ENCODE assay signal across 17 cellular contexts in the genomic region with DNA sequence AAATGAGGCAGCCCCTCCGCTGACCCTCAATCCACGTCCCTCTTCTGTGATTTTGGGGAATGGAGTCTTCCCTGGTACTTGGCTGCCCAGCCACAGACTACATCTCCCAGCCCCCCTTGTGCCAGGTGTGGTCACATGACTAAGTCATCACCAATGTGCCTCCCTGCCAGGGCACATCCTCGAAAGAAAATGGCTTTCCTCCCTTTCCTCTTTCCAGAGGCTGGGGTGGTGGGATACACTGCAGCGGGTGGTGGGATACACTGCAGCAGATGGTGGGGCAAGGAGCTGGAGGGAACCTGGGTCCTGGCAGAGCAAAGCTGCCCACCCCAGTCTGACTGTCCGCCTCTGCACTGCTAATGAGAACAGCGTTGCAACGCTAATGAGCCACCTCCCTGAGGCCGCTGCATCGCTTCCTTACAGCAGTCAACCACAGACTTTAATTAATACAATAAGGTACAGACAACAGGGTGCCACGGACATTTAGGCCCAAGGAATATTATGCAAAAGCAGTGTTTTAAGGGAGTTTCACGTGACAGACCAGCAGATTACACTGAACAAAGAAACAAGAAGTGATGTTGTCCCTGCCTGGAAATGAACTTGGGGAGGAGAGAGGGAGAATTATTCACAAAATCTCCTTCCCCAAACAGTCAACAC.
DNase-seq lines count a peak whose midpoint lies in the region; ATAC-seq and TF ChIP-seq lines count a peak whose summit lies in the region.
"Had no signal": no experiment of that assay in that cellular context is flagged by ENCODE, and none has a peak within 500 bp of the region (broad histone marks: within the 10 kb centered on the region; RNA-seq: fewer than 3 reads in every experiment).

No MANE protein-coding gene starts in this region.

- H3K36me3 Mint-ChIP-seq in CD4-positive, alpha-beta memory T cell, result peaks cover 55 to 85% of the 10 kb centered on the region in 2 donors

- ATAC-seq in HG03469 (IDR thresholded peaks at IDR 0.05; ENCODE audit: unreplicated experiment), result no peak
- ATAC-seq: activated CD4-positive, CD25-positive, alpha-beta regulatory T cell treated with anti-CD3 and anti-CD28 coated beads, Interleukin-2, amount 50 U/mL, for 24 hours; activated CD8-positive, alpha-beta memory T cell treated with anti-CD3 and anti-CD28 coated beads, Interleukin-2, amount 10 ng/mL, durations not matched to agents 7 days and 5 days; naive thymus-derived CD8-positive, alpha-beta T cell; Right ventricle myocardium inferior had no signal

- TF ChIP-seq EP300 in Ishikawa (IDR thresholded peaks at IDR 0.05; ENCODE audit: borderline replicate concordance), result no peak

- peaks cover 30 to 75% (median 46%) of the 10 kb centered on the region in 4 donors for H3K4me1 Mint-ChIP-seq in CD4-positive, alpha-beta memory T cell

- peaks cover 16% of the 10 kb centered on the region for H3K4me1 ChIP-seq in CD4-positive, alpha-beta memory T cell (ENCODE audit: insufficient read depth, low read length)
- no peaks in the 10 kb centered on the region for H3K4me1 ChIP-seq in colonic mucosa

- H3K9me3 ChIP-seq in CD4-positive, alpha-beta memory T cell (ENCODE audit: control insufficient read depth in 1 of 2, low read length in 2 of 2), result no peaks in the 10 kb centered on the region
- no peaks in the 10 kb centered on the region for H3K9me3 ChIP-seq in colonic mucosa

- in situ Hi-C loops in GM13977 (cut with MboI; ENCODE audit: low pct_unique_long_range_greater_than_20kb, low sequenced_read_pairs, unreplicated experiment), result no loop called here

- no peaks in the 10 kb centered on the region for H3K27me3 ChIP-seq in CD4-positive, alpha-beta memory T cell (ENCODE audit: insufficient read depth, low read length)
- H3K27me3 ChIP-seq in dorsolateral prefrontal cortex (no peaks in the 10 kb centered on the region), colonic mucosa (no peaks in the 10 kb centered on the region)

- no peak for TF ChIP-seq RAD21 in Ishikawa (IDR thresholded peaks at IDR 0.05; ENCODE audit: low read depth)

- intact Hi-C loops in CD4-positive, alpha-beta memory T cell (cut with micrococcal nuclease), result no loop called here
- intact Hi-C loops in dorsolateral prefrontal cortex (cut with DNase I) (loop anchor here in 1 of 2 donors (5.0 kb wide), 1 partner anchor 35 kb away; no protein-coding TSS in a partner anchor), posterior vena cava (cut with DNase I) (no loop called here), colonic mucosa (cut with DNase I) (no loop called here)

- POLR2A ChIA-PET in CD4-positive, alpha-beta memory T cell (lab: Charles Lee; ENCODE audit: partially characterized antibody), result interaction anchor here (0.8 kb wide), 1 partner anchor 118 kb away, joined by 3 read pairs; no protein-coding TSS in a partner anchor

- no peaks in the 10 kb centered on the region for H3K27me3 Mint-ChIP-seq in CD4-positive, alpha-beta memory T cell
- H3K27me3 Mint-ChIP-seq: activated CD8-positive, alpha-beta memory T cell treated with anti-CD3 and anti-CD28 coated beads, Interleukin-2, amount 10 ng/mL, durations not matched to agents 7 days and 5 days; naive thymus-derived CD8-positive, alpha-beta T cell had no signal

- H3K36me3 ChIP-seq in CD4-positive, alpha-beta memory T cell (ENCODE audit: insufficient read depth, low read length), result peaks cover 69% of the 10 kb centered on the region
- no peaks in the 10 kb centered on the region for H3K36me3 ChIP-seq in colonic mucosa

- H3K27ac ChIP-seq in CD4-positive, alpha-beta memory T cell (ENCODE audit: low read depth, low read length), result no peak overlapping the region
- H3K27ac ChIP-seq in dorsolateral prefrontal cortex, result peak overlapping the region; percentile 41 to 100 (median 84)
- H3K27ac ChIP-seq in colonic mucosa, result no peak overlapping the region

- DNase-seq in CD4-positive, alpha-beta memory T cell, result no peak
- DNase-seq in dorsolateral prefrontal cortex, result no peak
- peak; percentile 58 for DNase-seq in posterior vena cava (ENCODE audit: low spot score)
- DNase-seq in NCI-H2107 (lab: John Stamatoyannopoulos, UW), result no peak
- DNase-seq in GM13977 (ENCODE audit: low spot score), result no peak
- no peak for DNase-seq in colonic mucosa
- DNase-seq: activated CD8-positive, alpha-beta memory T cell treated with anti-CD3 and anti-CD28 coated beads, Interleukin-2, amount 10 ng/mL, durations not matched to agents 7 days and 5 days; activated effector memory CD4-positive, alpha-beta T cell treated with anti-CD3 and anti-CD28 coated beads, Interleukin-2, amount 50 U/mL, for 16 hours; AML-193; dermis blood vessel endothelial cell; erythroblast; naive thymus-derived CD8-positive, alpha-beta T cell; T-helper 2 cell had no signal

- CTCF ChIA-PET in CD4-positive, alpha-beta memory T cell (lab: Charles Lee; ENCODE audit: partially characterized antibody), result interaction anchor here (1.1 kb wide), 1 partner anchor 45 kb away, joined by 3 read pairs; no protein-coding TSS in a partner anchor

- no peak for TF ChIP-seq CTCF in dorsolateral prefrontal cortex (IDR thresholded peaks at IDR 0.05 in 54 of 56, conservative IDR thresholded peaks at IDR 0.05 in 2 of 56; ENCODE audit: low read depth in 1 of 56, partially characterized antibody in 56 of 56)
- TF ChIP-seq CTCF in GM13977 (IDR thresholded peaks at IDR 0.05; ENCODE audit: extremely low read depth, insufficient read depth, missing control alignments), result no peak
- TF ChIP-seq CTCF in colonic mucosa (IDR thresholded peaks at IDR 0.05), result no peak

- H3K9ac ChIP-seq in colonic mucosa (ENCODE audit: low read depth in 2 of 2, low read length in 2 of 2), result no peak overlapping the region

- H3K9me3 Mint-ChIP-seq in CD4-positive, alpha-beta memory T cell, result peaks cover 0 to 1% (median 0%) of the 10 kb centered on the region in 8 donors
- H3K9me3 Mint-ChIP-seq: naive thymus-derived CD8-positive, alpha-beta T cell had no signal

- no peak overlapping the region for H3K4me3 ChIP-seq in CD4-positive, alpha-beta memory T cell (ENCODE audit: low read length in 2 of 2)
- peak overlapping the region in 3 of 59 donors; percentile 5 to 16 (median 8) for H3K4me3 ChIP-seq in dorsolateral prefrontal cortex
- no peak overlapping the region for H3K4me3 ChIP-seq in colonic mucosa

- H3K27ac Mint-ChIP-seq in CD4-positive, alpha-beta memory T cell, result peak overlapping the region in 5 of 7 donors; percentile 9 to 84 (median 30)
- H3K27ac Mint-ChIP-seq: activated CD8-positive, alpha-beta memory T cell treated with anti-CD3 and anti-CD28 coated beads, Interleukin-2, amount 10 ng/mL, durations not matched to agents 7 days and 5 days had no signal

- no peak overlapping the region for H3K4me3 Mint-ChIP-seq in CD4-positive, alpha-beta memory T cell
- H3K4me3 Mint-ChIP-seq: activated CD8-positive, alpha-beta memory T cell treated with anti-CD3 and anti-CD28 coated beads, Interleukin-2, amount 10 ng/mL, durations not matched to agents 7 days and 5 days; naive thymus-derived CD8-positive, alpha-beta T cell had no signal

TF ChIP-seq in Ishikawa, 13 proteins besides CTCF, POLR2A, EP300 and RAD21:
- TF ChIP-seq, protein P1, sequence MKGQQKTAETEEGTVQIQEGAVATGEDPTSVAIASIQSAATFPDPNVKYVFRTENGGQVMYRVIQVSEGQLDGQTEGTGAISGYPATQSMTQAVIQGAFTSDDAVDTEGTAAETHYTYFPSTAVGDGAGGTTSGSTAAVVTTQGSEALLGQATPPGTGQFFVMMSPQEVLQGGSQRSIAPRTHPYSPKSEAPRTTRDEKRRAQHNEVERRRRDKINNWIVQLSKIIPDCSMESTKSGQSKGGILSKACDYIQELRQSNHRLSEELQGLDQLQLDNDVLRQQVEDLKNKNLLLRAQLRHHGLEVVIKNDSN (IDR thresholded peaks at IDR 0.05), result peak; percentile 86
- TF ChIP-seq YY1 (IDR thresholded peaks at IDR 0.05; ENCODE audit: low read depth), result no peak

Comparison
In these comparisons a context has a peak if more than half of its experiments do, and no peak if none do; other contexts are left out.
1. H3K27ac ChIP-seq: peak in dorsolateral prefrontal cortex (59 of 59); none in CD4-positive, alpha-beta memory T cell (single experiment) and colonic mucosa (single experiment).